8 cellular contexts compared by ENCODE assay signal in genomic region chr14:105698940-105699556, GRCh38.
DNase-seq lines count a peak whose midpoint lies in the region; ATAC-seq and TF ChIP-seq lines count a peak whose summit lies in the region.
"Not testable (repeated sequence)": the region's sequence is repeated elsewhere in the genome, so short reads cannot be mapped to it uniquely, and the experiment has no call there.

No MANE protein-coding gene starts in this region.

- H3K9me3 ChIP-seq in BLaER1 treated with 17β-estradiol and CSF1 and Interleukin-3, amounts not matched to agents 10 nM and 100 nM (replicated peaks in 1 of 11); Karpas-422 (ENCODE audit: low read length); SU-DHL-6 (ENCODE audit: insufficient read depth, low read length); suprapubic skin: not testable (repeated sequence)

- DNase-seq in Karpas-422; left colon; natural killer cell treated with Interleukin-12 subunit alpha and Interleukin-12 subunit beta and Interleukin-15 and Interleukin-18, amount 100 ng/mL, for 72 hours (ENCODE audit: low spot score): not testable (repeated sequence)
- DNase-seq in suprapubic skin (ENCODE audit: low spot score in 2 of 2), result peak; percentile 19 to 68

- ATAC-seq in GM21447 (IDR thresholded peaks at IDR 0.05; ENCODE audit: unreplicated experiment) (peak; percentile 19), esophagus mucosa (peak; percentile 45), left colon (peak; percentile 28)
- ATAC-seq in natural killer cell treated with Interleukin-12 subunit alpha and Interleukin-12 subunit beta and Interleukin-15 and Interleukin-18, amount 100 ng/mL, for 72 hours, result peak; percentile 8 to 22

- not testable (repeated sequence) for H3K4me3 ChIP-seq in BLaER1 treated with 17β-estradiol and CSF1 and Interleukin-3, amounts not matched to agents 10 nM and 100 nM; Karpas-422 (ENCODE audit: low read length); SU-DHL-6 (ENCODE audit: insufficient read depth, low read length, poor library complexity, severe bottlenecking); suprapubic skin

- peaks cover 29% of the 10 kb centered on the region for H3F3A ChIP-seq in SU-DHL-6 (ENCODE audit: insufficient read depth)

- TF ChIP-seq EP300 in suprapubic skin (IDR thresholded peaks at IDR 0.05), result not testable (repeated sequence)

- TF ChIP-seq POLR2A in suprapubic skin (IDR thresholded peaks at IDR 0.05), result not testable (repeated sequence)

- H3K27ac ChIP-seq in BLaER1 treated with 17β-estradiol and CSF1 and Interleukin-3, amounts not matched to agents 10 nM and 100 nM; suprapubic skin: not testable (repeated sequence)
- peak overlapping the region; percentile 97 for H3K27ac ChIP-seq in Karpas-422 (ENCODE audit: low read length)
- H3K27ac ChIP-seq in SU-DHL-6 (ENCODE audit: low read depth, low read length), result peak overlapping the region; percentile 86

- H2AFZ ChIP-seq in Karpas-422 (ENCODE audit: low read length); SU-DHL-6 (ENCODE audit: low read depth, low read length, severe bottlenecking): not testable (repeated sequence)

- H3K79me2 ChIP-seq in Karpas-422 (ENCODE audit: low read length); SU-DHL-6 (ENCODE audit: insufficient read depth, low read length): not testable (repeated sequence)

- peaks cover 0 to 65% (median 34%) of the 10 kb centered on the region in 10 experiments; a peak in 12 of 20 replicates for H3K4me1 ChIP-seq in BLaER1 treated with 17β-estradiol and CSF1 and Interleukin-3, amounts not matched to agents 10 nM and 100 nM
- peaks cover 71% of the 10 kb centered on the region for H3K4me1 ChIP-seq in Karpas-422 (ENCODE audit: low read length)
- not testable (repeated sequence) for H3K4me1 ChIP-seq in suprapubic skin

- not testable (repeated sequence) for H3K36me3 ChIP-seq in BLaER1 treated with 17β-estradiol and CSF1 and Interleukin-3, amounts not matched to agents 10 nM and 100 nM; Karpas-422 (ENCODE audit: insufficient read depth, low read length); SU-DHL-6 (ENCODE audit: low read length); suprapubic skin

- H3K9ac ChIP-seq in BLaER1 treated with 17β-estradiol and CSF1 and Interleukin-3, amounts not matched to agents 10 nM and 100 nM, result not testable (repeated sequence)
- H3K9ac ChIP-seq in Karpas-422 (ENCODE audit: low read length) (peak overlapping the region; percentile 53), SU-DHL-6 (ENCODE audit: low read length) (peak overlapping the region; percentile 59)

- H3K4me2 ChIP-seq in BLaER1 treated with 17β-estradiol and CSF1 and Interleukin-3, amounts not matched to agents 10 nM and 100 nM, result peak overlapping the region in 6 of 11 experiments; percentile 58 to 72 (median 62); a peak in 9 of 22 replicates
- not testable (repeated sequence) for H3K4me2 ChIP-seq in Karpas-422 (ENCODE audit: low read depth, low read length, poor library complexity, severe bottlenecking)
- peak overlapping the region; percentile 35 for H3K4me2 ChIP-seq in SU-DHL-6 (ENCODE audit: low read depth, low read length, poor library complexity, severe bottlenecking)

- H4K20me1 ChIP-seq in BLaER1 treated with 17β-estradiol and CSF1 and Interleukin-3, amounts not matched to agents 10 nM and 100 nM; Karpas-422 (ENCODE audit: insufficient read depth, low read depth, low read length); SU-DHL-6 (ENCODE audit: low read depth, low read length): not testable (repeated sequence)

- not testable (repeated sequence) for H3K27ac Mint-ChIP-seq in natural killer cell treated with Interleukin-12 subunit alpha and Interleukin-12 subunit beta and Interleukin-15 and Interleukin-18, amount 100 ng/mL, for 72 hours

- not testable (repeated sequence) for H3K36me3 Mint-ChIP-seq in natural killer cell treated with Interleukin-12 subunit alpha and Interleukin-12 subunit beta and Interleukin-15 and Interleukin-18, amount 100 ng/mL, for 72 hours

- not testable (repeated sequence) for H3K4me3 Mint-ChIP-seq in natural killer cell treated with Interleukin-12 subunit alpha and Interleukin-12 subunit beta and Interleukin-15 and Interleukin-18, amount 100 ng/mL, for 72 hours

- not testable (repeated sequence) for H3K9me3 Mint-ChIP-seq in natural killer cell treated with Interleukin-12 subunit alpha and Interleukin-12 subunit beta and Interleukin-15 and Interleukin-18, amount 100 ng/mL, for 72 hours

- not testable (repeated sequence) for H3K27me3 ChIP-seq in BLaER1 treated with 17β-estradiol and CSF1 and Interleukin-3, amounts not matched to agents 10 nM and 100 nM; Karpas-422 (ENCODE audit: low read length); SU-DHL-6 (ENCODE audit: low read length); suprapubic skin

- WGBS in suprapubic skin, result no CpG with 5 or more reads among the region's 27 CpGs

- peaks cover 13 to 15% of the 10 kb centered on the region in 2 donors for H3K27me3 Mint-ChIP-seq in natural killer cell treated with Interleukin-12 subunit alpha and Interleukin-12 subunit beta and Interleukin-15 and Interleukin-18, amount 100 ng/mL, for 72 hours

- TF ChIP-seq CTCF in SU-DHL-6 (IDR thresholded peaks at IDR 0.05; ENCODE audit: insufficient read depth, low read length, poor library complexity, severe bottlenecking); suprapubic skin (IDR thresholded peaks at IDR 0.05): not testable (repeated sequence)

- not testable (repeated sequence) for H3K4me1 Mint-ChIP-seq in natural killer cell treated with Interleukin-12 subunit alpha and Interleukin-12 subunit beta and Interleukin-15 and Interleukin-18, amount 100 ng/mL, for 72 hours (ENCODE audit: low read depth in 2 of 2)

- H3K9me2 ChIP-seq in Karpas-422 (replicated peaks; ENCODE audit: insufficient read depth, low read length); SU-DHL-6 (replicated peaks; ENCODE audit: insufficient read depth, low read length): not testable (repeated sequence)

- intact Hi-C loops in left colon (cut with DNase I, micrococcal nuclease), result not testable (repeated sequence)
